ENCODE assay signal across 14 cellular contexts in the genomic region with DNA sequence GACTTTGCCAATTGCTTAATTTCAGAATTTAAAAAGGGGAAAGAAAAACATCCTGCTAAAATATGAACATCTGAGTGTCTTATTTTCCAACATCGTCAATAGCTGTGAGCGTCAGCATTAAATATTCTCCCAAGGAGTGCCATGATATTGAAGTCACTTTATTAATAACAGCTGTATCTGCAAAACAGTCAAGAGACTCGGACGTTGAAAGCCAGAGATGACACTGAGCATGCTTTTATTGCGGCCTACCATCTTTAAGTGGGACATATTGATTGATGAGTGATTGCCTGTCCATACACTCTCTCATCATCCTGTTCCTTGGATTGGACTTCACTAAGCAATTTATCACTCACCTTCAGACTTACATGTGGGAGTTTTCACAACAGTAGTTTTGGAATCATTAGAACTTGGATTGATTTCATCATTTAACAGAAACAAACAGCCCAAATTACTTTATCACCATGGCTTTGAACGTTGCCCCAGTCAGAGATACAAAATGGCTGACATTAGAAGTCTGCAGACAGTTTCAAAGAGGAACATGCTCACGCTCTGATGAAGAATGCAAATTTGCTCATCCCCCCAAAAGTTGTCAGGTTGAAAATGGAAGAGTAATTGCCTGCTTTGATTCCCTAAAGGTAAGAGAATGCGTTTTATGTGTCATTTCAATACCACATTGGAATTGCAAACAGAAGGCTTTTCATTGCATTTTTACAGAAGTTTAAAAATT. TPM values are rescaled to one million over a fixed set of nuclear protein-coding genes. Genes with fewer than 3 reads are reported as not detected.
DNase-seq lines count a peak whose midpoint lies in the region; ATAC-seq, FAIRE-seq and TF ChIP-seq lines count a peak whose summit lies in the region.
"Had no signal": no experiment of that assay in that cellular context is flagged by ENCODE, and none has a peak within 500 bp of the region (broad histone marks: within the 10 kb centered on the region; RNA-seq: fewer than 3 reads in every experiment).

No MANE protein-coding gene starts in this region.

- no peak overlapping the region for H3K4me3 Mint-ChIP-seq in activated naive CD4-positive, alpha-beta T cell treated with anti-CD3 and anti-CD28 coated beads, Interleukin-2, amount 10 ng/mL, durations not matched to agents 7 days and 5 days
- H3K4me3 Mint-ChIP-seq: activated naive CD4-positive, alpha-beta T cell treated with anti-CD3 and anti-CD28 coated beads for 36 hours; central memory CD8-positive, alpha-beta T cell had no signal

- H3K36me3 ChIP-seq in adipocyte (ENCODE audit: control insufficient read depth, insufficient read depth, low read length, severe bottlenecking) (peaks cover 18% of the 10 kb centered on the region), hepatocyte (replicated peaks; ENCODE audit: insufficient read depth, low read depth) (no peaks in the 10 kb centered on the region), stomach (peaks cover 5 to 18% (median 9%) of the 10 kb centered on the region in 4 donors), body of pancreas (replicated peaks in 1 of 2; ENCODE audit: insufficient read depth in 1 of 2, low read depth in 2 of 2) (no peaks in the 10 kb centered on the region)

- CTCF ChIA-PET in activated naive CD4-positive, alpha-beta T cell treated with anti-CD3 and anti-CD28 coated beads, Interleukin-2, amount 10 ng/mL, durations not matched to agents 7 days and 5 days (lab: Charles Lee), result no interaction called here

- peak; percentile 66 for FAIRE-seq in GM19239 (lab: Jason Lieb, UNC)

- H3K27ac Mint-ChIP-seq in activated naive CD4-positive, alpha-beta T cell treated with anti-CD3 and anti-CD28 coated beads, Interleukin-2, amount 10 ng/mL, durations not matched to agents 7 days and 5 days, result no peak overlapping the region
- H3K27ac Mint-ChIP-seq: activated naive CD4-positive, alpha-beta T cell treated with anti-CD3 and anti-CD28 coated beads for 36 hours had no signal

- no peak for TF ChIP-seq CTCF in hepatocyte (IDR thresholded peaks at IDR 0.05; ENCODE audit: poor library complexity)
- no peak for TF ChIP-seq CTCF in stomach (IDR thresholded peaks at IDR 0.05)
- TF ChIP-seq CTCF in body of pancreas (IDR thresholded peaks at IDR 0.05), result no peak

- H3K4me1 ChIP-seq in adipocyte (ENCODE audit: control insufficient read depth, insufficient read depth, low read length) (peaks cover 81% of the 10 kb centered on the region), hepatocyte (ENCODE audit: insufficient read depth) (peaks cover 56% of the 10 kb centered on the region), stomach (peaks cover 30 to 90% (median 73%) of the 10 kb centered on the region in 4 donors), body of pancreas (peaks cover 75% of the 10 kb centered on the region)

- H3K9me2 ChIP-seq in hepatocyte (replicated peaks; ENCODE audit: insufficient read depth), result no peaks in the 10 kb centered on the region

- H3K9me3 ChIP-seq in adipocyte (ENCODE audit: control insufficient read depth, low read length) (no peaks in the 10 kb centered on the region), hepatocyte (ENCODE audit: low read depth) (no peaks in the 10 kb centered on the region), stomach (no peaks in the 10 kb centered on the region), body of pancreas (no peaks in the 10 kb centered on the region)

- H3K36me3 Mint-ChIP-seq in activated naive CD4-positive, alpha-beta T cell treated with anti-CD3 and anti-CD28 coated beads, Interleukin-2, amount 10 ng/mL, durations not matched to agents 7 days and 5 days, result peaks cover 20% of the 10 kb centered on the region

- no peaks in the 10 kb centered on the region for H3K27me3 ChIP-seq in adipocyte (replicated peaks; ENCODE audit: control insufficient read depth, insufficient read depth, low read length)
- H3K27me3 ChIP-seq in hepatocyte, result no peaks in the 10 kb centered on the region
- H3K27me3 ChIP-seq in stomach, result no peaks in the 10 kb centered on the region
- H3K27me3 ChIP-seq in body of pancreas, result no peaks in the 10 kb centered on the region

- peak overlapping the region; percentile 36 for H3K4me2 ChIP-seq in hepatocyte

- 81% methylated on average over 8 of the region's 8 CpGs for WGBS in hepatocyte (ENCODE audit: low lambda C conversion rate, missing lambda C conversion rate)
- 73 to 86% (median 82%) methylated on average over 8 of the region's 8 CpGs for WGBS in stomach, 5 donors
- WGBS in body of pancreas, 2 donors, result 54 to 66% methylated on average over 8 of the region's 8 CpGs

- no peak for TF ChIP-seq EP300 in stomach (IDR thresholded peaks at IDR 0.05)

- H3K27me3 Mint-ChIP-seq in activated naive CD4-positive, alpha-beta T cell treated with anti-CD3 and anti-CD28 coated beads, Interleukin-2, amount 10 ng/mL, durations not matched to agents 7 days and 5 days, result no peaks in the 10 kb centered on the region
- H3K27me3 Mint-ChIP-seq: central memory CD8-positive, alpha-beta T cell had no signal

- H3K27ac ChIP-seq in hepatocyte, result peak overlapping the region; percentile 62
- peak overlapping the region in 3 of 5 donors; percentile 64 to 75 (median 71) for H3K27ac ChIP-seq in stomach
- H3K27ac ChIP-seq in body of pancreas, result peak overlapping the region in 1 of 4 donors; percentile 3

- no peak overlapping the region for H2AFZ ChIP-seq in hepatocyte

- H3K4me1 Mint-ChIP-seq in activated naive CD4-positive, alpha-beta T cell treated with anti-CD3 and anti-CD28 coated beads, Interleukin-2, amount 10 ng/mL, durations not matched to agents 7 days and 5 days, result no peaks in the 10 kb centered on the region

- H3K9ac ChIP-seq in adipocyte (ENCODE audit: low read length), result peak overlapping the region; percentile 40

- ATAC-seq in body of pancreas, result no peak

- peak overlapping the region; percentile 60 for H3K4me3 ChIP-seq in adipocyte (ENCODE audit: low read length)
- no peak overlapping the region for H3K4me3 ChIP-seq in hepatocyte
- no peak overlapping the region for H3K4me3 ChIP-seq in stomach
- no peak overlapping the region for H3K4me3 ChIP-seq in body of pancreas

- peaks cover 39% of the 10 kb centered on the region for H4K20me1 ChIP-seq in hepatocyte (ENCODE audit: insufficient read depth, poor library complexity, severe bottlenecking)

- TF ChIP-seq POLR2A in stomach (IDR thresholded peaks at IDR 0.05) (no peak), body of pancreas (IDR thresholded peaks at IDR 0.05) (no peak)

- H3K79me2 ChIP-seq in hepatocyte, result peaks cover 87% of the 10 kb centered on the region

- intact Hi-C loops in stomach (cut with DNase I; ENCODE audit: low total_unique reads) (no loop called here), head of caudate nucleus (cut with DNase I) (no loop called here), body of pancreas (cut with DNase I) (no loop called here)

- H3K9me3 Mint-ChIP-seq in activated naive CD4-positive, alpha-beta T cell treated with anti-CD3 and anti-CD28 coated beads, Interleukin-2, amount 10 ng/mL, durations not matched to agents 7 days and 5 days, result no peaks in the 10 kb centered on the region
- H3K9me3 Mint-ChIP-seq: activated naive CD4-positive, alpha-beta T cell treated with anti-CD3 and anti-CD28 coated beads for 36 hours; central memory CD8-positive, alpha-beta T cell had no signal

- DNase-seq in GM19239 (ENCODE audit: insufficient read length, low spot score), result no peak
- no peak for DNase-seq in adipocyte (ENCODE audit: low read depth)
- DNase-seq in hepatocyte (ENCODE audit: low spot score), result no peak
- no peak for DNase-seq in stomach
- DNase-seq in GM19240 (ENCODE audit: insufficient read length, low spot score), result no peak
- no peak for DNase-seq in head of caudate nucleus
- no peak for DNase-seq in activated naive CD4-positive, alpha-beta T cell treated with anti-CD3 and anti-CD28 coated beads, Interleukin-2, amount 10 ng/mL, durations not matched to agents 7 days and 5 days
- no peak for DNase-seq in body of pancreas
- DNase-seq: activated naive CD4-positive, alpha-beta T cell treated with anti-CD3 and anti-CD28 coated beads for 36 hours; DMS79 treated with DMSO at 0.1 percent for 48 hours; NCI-H2081; occipital lobe; stimulated activated CD4-positive, alpha-beta T cell treated with anti-CD3 and anti-CD28 coated beads, Interleukin-15, amount 100 ng/mL, for 24 hours had no signal

RNA-seq across cellular contexts. Expression of gene MBNL2, which starts 53.8 kb away (rescaled TPM):
- total RNA-seq in hepatocyte, result 96.8 and 97.9 TPM in 2 replicates
- polyA plus RNA-seq in hepatocyte, result 27.4 and 33.8 TPM in 2 replicates
- 10 to 100 TPM; 23.9 to 74.5 (median 50.0) TPM for total RNA-seq in stomach
- polyA plus RNA-seq in stomach, result 10 to 100 TPM in 2 of 3 donors, 1 to 10 TPM in 1; 8.3 to 17.6 (median 15.9) TPM
- 10 to 100 TPM; 47.5 to 50.8 TPM for total RNA-seq in body of pancreas
